ENCODE assay signal across 8 cellular contexts in the genomic region with DNA sequence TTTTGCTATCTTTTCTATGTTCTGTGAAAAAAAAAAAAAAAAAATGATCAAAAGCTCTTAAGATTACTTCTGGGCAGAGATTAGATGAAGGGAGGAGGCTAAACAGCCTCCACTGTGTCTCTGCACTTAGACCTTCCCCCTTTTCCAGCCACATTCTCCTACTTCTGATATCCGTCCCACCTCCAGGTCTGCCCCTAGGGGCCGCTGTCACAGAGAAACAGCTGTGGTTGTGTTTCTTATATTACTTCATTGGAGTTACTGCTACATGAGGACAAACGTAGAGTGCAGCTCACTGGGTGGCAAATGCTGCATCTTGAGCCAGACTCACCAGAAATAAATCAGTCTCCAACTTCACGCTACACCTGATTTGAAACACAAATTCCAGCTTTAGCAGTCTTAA.
DNase-seq lines count a peak whose midpoint lies in the region; ATAC-seq, FAIRE-seq and TF ChIP-seq lines count a peak whose summit lies in the region.

No MANE protein-coding gene starts in this region.

- H3K36me3 ChIP-seq in adrenal gland (replicated peaks in 1 of 2) (no peaks in the 10 kb centered on the region), right lobe of liver (no peaks in the 10 kb centered on the region), aorta (ENCODE audit: control insufficient read depth in 1 of 2, insufficient read depth in 2 of 2, low read length in 1 of 2) (no peaks in the 10 kb centered on the region)

- H3K27me3 ChIP-seq in adrenal gland (no peaks in the 10 kb centered on the region), right lobe of liver (no peaks in the 10 kb centered on the region), aorta (ENCODE audit: control insufficient read depth in 1 of 2, insufficient read depth in 2 of 2, low read length in 1 of 2) (no peaks in the 10 kb centered on the region)

- no peaks in the 10 kb centered on the region for H3K27me3 Mint-ChIP-seq in activated CD4-positive, alpha-beta T cell treated with anti-CD3 and anti-CD28 coated beads, Interleukin-2, amount 10 ng/mL, durations not matched to agents 24 days and 14 days

- H3K4me3 Mint-ChIP-seq in activated CD4-positive, alpha-beta T cell treated with anti-CD3 and anti-CD28 coated beads, Interleukin-2, amount 10 ng/mL, durations not matched to agents 24 days and 14 days: no peak overlapping the region

- no peak overlapping the region for H3K27ac Mint-ChIP-seq in activated CD4-positive, alpha-beta T cell treated with anti-CD3 and anti-CD28 coated beads, Interleukin-2, amount 10 ng/mL, durations not matched to agents 24 days and 14 days

- 57 to 63% (median 59%) methylated on average over 4 of the region's 4 CpGs for WGBS in adrenal gland, 4 donors
- WGBS in right lobe of liver (ENCODE audit: insufficient coverage, low coverage, low lambda C conversion rate, missing lambda C conversion rate): 35% methylated on average over 4 of the region's 4 CpGs
- 62 to 63% methylated on average over 4 of the region's 4 CpGs for WGBS in aorta, 2 donors

- ATAC-seq in right lobe of liver (peak; percentile 70 to 75 (median 74)), aorta (ENCODE audit: low FRiP score) (no peak), HG02571 (IDR thresholded peaks at IDR 0.05; ENCODE audit: unreplicated experiment) (no peak)

- H3K27ac ChIP-seq in adrenal gland (no peak overlapping the region), right lobe of liver (no peak overlapping the region), aorta (ENCODE audit: low read depth in 1 of 2, low read length in 2 of 2) (no peak overlapping the region)

- H3K4me1 ChIP-seq in adrenal gland (replicated peaks in 1 of 2) (no peaks in the 10 kb centered on the region), right lobe of liver (no peaks in the 10 kb centered on the region), aorta (ENCODE audit: control insufficient read depth in 1 of 2, insufficient read depth in 2 of 2, low read length in 2 of 2) (peaks cover 0 to 7% of the 10 kb centered on the region in 2 donors)

- TF ChIP-seq POLR2A in H54 (IDR thresholded peaks at IDR 0.05; ENCODE audit: low read depth, low read length) (no peak), adrenal gland (IDR thresholded peaks at IDR 0.05) (no peak), right lobe of liver (IDR thresholded peaks at IDR 0.05) (no peak)

- no peaks in the 10 kb centered on the region for H3K36me3 Mint-ChIP-seq in activated CD4-positive, alpha-beta T cell treated with anti-CD3 and anti-CD28 coated beads, Interleukin-2, amount 10 ng/mL, durations not matched to agents 24 days and 14 days (ENCODE audit: low read depth)

- TF ChIP-seq CTCF in adrenal gland (IDR thresholded peaks at IDR 0.05) (peak in 5 of 6 experiments; percentile 17 to 44 (median 26)), right lobe of liver (IDR thresholded peaks at IDR 0.05) (peak; percentile 30 to 55 (median 50))

- H3K9me3 Mint-ChIP-seq in activated CD4-positive, alpha-beta T cell treated with anti-CD3 and anti-CD28 coated beads, Interleukin-2, amount 10 ng/mL, durations not matched to agents 24 days and 14 days: no peaks in the 10 kb centered on the region

- FAIRE-seq in H54 (lab: Jason Lieb, UNC): peak; percentile 20

- H3K9me3 ChIP-seq in adrenal gland (replicated peaks in 1 of 3): no peaks in the 10 kb centered on the region
- no peaks in the 10 kb centered on the region for H3K9me3 ChIP-seq in right lobe of liver
- H3K9me3 ChIP-seq in aorta (ENCODE audit: control insufficient read depth, low read length): no peaks in the 10 kb centered on the region

- no peak overlapping the region for H3K4me3 ChIP-seq in adrenal gland
- no peak overlapping the region for H3K4me3 ChIP-seq in right lobe of liver
- H3K4me3 ChIP-seq in aorta (ENCODE audit: low read length in 2 of 2): no peak overlapping the region

- H3K4me1 Mint-ChIP-seq in activated CD4-positive, alpha-beta T cell treated with anti-CD3 and anti-CD28 coated beads, Interleukin-2, amount 10 ng/mL, durations not matched to agents 24 days and 14 days: no peaks in the 10 kb centered on the region

- intact Hi-C loops in activated CD4-positive, alpha-beta T cell treated with anti-CD3 and anti-CD28 coated beads, Interleukin-2, amount 10 ng/mL, durations not matched to agents 24 days and 14 days (cut with micrococcal nuclease): loop anchor here (10.0 kb wide), 1 partner anchor 249 kb away; no protein-coding TSS in a partner anchor
- intact Hi-C loops in adrenal gland (cut with DNase I) (no loop called here), right lobe of liver (cut with DNase I) (no loop called here), aorta (cut with DNase I) (no loop called here)

- DNase-seq in activated CD4-positive, alpha-beta T cell treated with anti-CD3 and anti-CD28 coated beads, Interleukin-2, amount 10 ng/mL, durations not matched to agents 24 days and 14 days: peak; percentile 69
- DNase-seq in activated CD4-positive, alpha-beta T cell treated with anti-CD3 and anti-CD28 coated beads for 1 hour: no peak
- peak; percentile 26 for DNase-seq in H54 (ENCODE audit: insufficient read length, low spot score)
- peak; percentile 32 for DNase-seq in M059J (ENCODE audit: low read depth)
- DNase-seq in adrenal gland: peak in 6 of 7 donors; percentile 23 to 54 (median 30)
- peak in 2 of 3 donors; percentile 34 to 49 for DNase-seq in right lobe of liver
- no peak for DNase-seq in aorta

Comparison
In these comparisons a context has a peak if more than half of its experiments do, and no peak if none do; other contexts are left out.
1. DNase-seq: peak in activated CD4-positive, alpha-beta T cell treated with anti-CD3 and anti-CD28 coated beads, Interleukin-2, amount 10 ng/mL, durations not matched to agents 24 days and 14 days (single experiment), H54 (single experiment), M059J (single experiment), adrenal gland (6 of 7) and right lobe of liver (2 of 3); none in activated CD4-positive, alpha-beta T cell treated with anti-CD3 and anti-CD28 coated beads for 1 hour (single experiment) and aorta (0 of 2).
2. ATAC-seq: peak in right lobe of liver (4 of 4); none in aorta (single experiment) and HG02571 (single experiment).